Comparison of ENCODE assay signal across 10 cellular contexts in genomic region chr6:22880686-22881433, GRCh38.
DNase-seq lines count a peak whose midpoint lies in the region; ATAC-seq, FAIRE-seq and TF ChIP-seq lines count a peak whose summit lies in the region.
"Had no signal": no experiment of that assay in that cellular context is flagged by ENCODE, and none has a peak within 500 bp of the region (broad histone marks: within the 10 kb centered on the region; RNA-seq: fewer than 3 reads in every experiment).

No MANE protein-coding gene starts in this region.

- H3K36me3 Mint-ChIP-seq in HFFc6 (ENCODE audit: low read depth): no peaks in the 10 kb centered on the region
- H3K36me3 Mint-ChIP-seq in activated CD8-positive, alpha-beta T cell treated with anti-CD3 and anti-CD28 coated beads for 36 hours (ENCODE audit: low read depth): no peaks in the 10 kb centered on the region
- H3K36me3 Mint-ChIP-seq: memory B cell had no signal

- intact Hi-C loops in breast epithelium (cut with DNase I; ENCODE audit: low total_unique reads): no loop called here
- intact Hi-C loops in activated CD8-positive, alpha-beta T cell treated with anti-CD3 and anti-CD28 coated beads for 36 hours (cut with micrococcal nuclease): no loop called here

- H3K27ac ChIP-seq in breast epithelium: peak overlapping the region; percentile 64 to 72

- TF ChIP-seq POLR2A in breast epithelium (IDR thresholded peaks at IDR 0.05): no peak

- H3K9me3 ChIP-seq in breast epithelium: no peaks in the 10 kb centered on the region

- H3K27ac Mint-ChIP-seq in HFFc6: peak overlapping the region; percentile 86
- no peak overlapping the region for H3K27ac Mint-ChIP-seq in activated CD8-positive, alpha-beta T cell treated with anti-CD3 and anti-CD28 coated beads for 36 hours
- H3K27ac Mint-ChIP-seq: memory B cell had no signal

- peaks cover 81% of the 10 kb centered on the region for H3K4me1 Mint-ChIP-seq in HFFc6 (ENCODE audit: low read depth)
- no peaks in the 10 kb centered on the region for H3K4me1 Mint-ChIP-seq in activated CD8-positive, alpha-beta T cell treated with anti-CD3 and anti-CD28 coated beads for 36 hours (ENCODE audit: low read depth)
- H3K4me1 Mint-ChIP-seq: memory B cell had no signal

- H3K4me1 ChIP-seq in breast epithelium: no peaks in the 10 kb centered on the region

- peak; percentile 5 for FAIRE-seq in islet of Langerhans (lab: Jason Lieb, UNC)

- TF ChIP-seq CTCF in HFFc6 (IDR thresholded peaks at IDR 0.05) (no peak), breast epithelium (IDR thresholded peaks at IDR 0.05) (no peak)
- no peak for TF ChIP-seq CTCF in activated CD8-positive, alpha-beta T cell treated with anti-CD3 and anti-CD28 coated beads for 36 hours (IDR thresholded peaks at IDR 0.05)

- no peaks in the 10 kb centered on the region for H3K27me3 Mint-ChIP-seq in HFFc6 (ENCODE audit: insufficient read depth)
- peaks cover 4% of the 10 kb centered on the region for H3K27me3 Mint-ChIP-seq in activated CD8-positive, alpha-beta T cell treated with anti-CD3 and anti-CD28 coated beads for 36 hours
- H3K27me3 Mint-ChIP-seq: memory B cell had no signal

- POLR2A ChIA-PET in activated CD8-positive, alpha-beta T cell treated with anti-CD3 and anti-CD28 coated beads for 36 hours (lab: Charles Lee): no interaction called here

- DNase-seq in HFFc6 (peak; percentile 95), breast epithelium (ENCODE audit: low spot score in 2 of 2) (no peak), stromal cell of bone marrow (ENCODE audit: low read depth) (peak; percentile 88), DMS79 treated with DMSO at 0.1 percent for 48 hours (lab: John Stamatoyannopoulos, UW) (no peak), DMS153 (lab: John Stamatoyannopoulos, UW) (no peak)
- no peak for DNase-seq in activated CD8-positive, alpha-beta T cell treated with anti-CD3 and anti-CD28 coated beads for 36 hours
- DNase-seq: NCI-H82 had no signal

- peak overlapping the region; percentile 68 for H3K4me3 Mint-ChIP-seq in HFFc6
- H3K4me3 Mint-ChIP-seq in activated CD8-positive, alpha-beta T cell treated with anti-CD3 and anti-CD28 coated beads for 36 hours: no peak overlapping the region
- H3K4me3 Mint-ChIP-seq: memory B cell had no signal

- H3K27me3 ChIP-seq in breast epithelium: no peaks in the 10 kb centered on the region

- H3K36me3 ChIP-seq in breast epithelium: no peaks in the 10 kb centered on the region

- no peaks in the 10 kb centered on the region for H3K9me3 Mint-ChIP-seq in HFFc6
- H3K9me3 Mint-ChIP-seq in activated CD8-positive, alpha-beta T cell treated with anti-CD3 and anti-CD28 coated beads for 36 hours: no peaks in the 10 kb centered on the region

- no peak for ATAC-seq in activated CD8-positive, alpha-beta T cell treated with anti-CD3 and anti-CD28 coated beads for 36 hours
- no peak for ATAC-seq in HG03460 (IDR thresholded peaks at IDR 0.05; ENCODE audit: unreplicated experiment)

- CTCF ChIA-PET in activated CD8-positive, alpha-beta T cell treated with anti-CD3 and anti-CD28 coated beads for 36 hours (lab: Charles Lee): no interaction called here

- no peak overlapping the region for H3K4me3 ChIP-seq in breast epithelium

Comparison
In these comparisons a context has a peak if more than half of its experiments do, and no peak if none do; other contexts are left out.
1. DNase-seq: peak in HFFc6 (single experiment) and stromal cell of bone marrow (single experiment); none in breast epithelium (0 of 2), activated CD8-positive, alpha-beta T cell treated with anti-CD3 and anti-CD28 coated beads for 36 hours (single experiment), DMS79 treated with DMSO at 0.1 percent for 48 hours (single experiment) and DMS153 (single experiment).